ENCODE assay signal across 27 cellular contexts in the genomic region with DNA sequence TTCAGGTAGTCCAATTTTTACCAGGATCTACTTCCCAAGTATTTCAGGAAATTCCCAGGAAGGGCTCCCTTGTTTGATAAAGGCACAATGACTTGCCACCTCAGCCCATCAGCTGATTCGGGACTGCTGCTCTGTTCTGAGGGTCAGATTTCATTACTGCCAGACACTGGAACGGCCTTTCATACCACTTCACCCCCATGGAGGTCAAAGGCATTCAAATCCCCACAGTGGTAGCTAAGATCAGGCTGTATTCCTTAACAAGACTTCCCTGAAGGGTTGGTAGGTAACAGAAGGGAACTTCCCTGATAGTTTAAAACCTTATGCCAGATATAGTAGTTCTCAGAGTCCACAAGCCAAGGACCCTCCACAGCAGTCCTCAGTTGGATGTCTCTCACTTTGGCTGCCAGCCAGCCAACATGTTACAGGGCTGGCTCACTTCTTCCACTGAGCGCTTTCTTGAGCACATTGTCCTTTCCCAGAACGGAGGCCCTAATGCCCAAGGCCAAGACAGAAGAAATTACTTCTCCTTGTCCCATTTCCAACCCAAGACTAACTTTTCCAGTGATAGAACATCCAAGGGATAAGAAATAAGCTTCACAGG. TPM values are rescaled to one million over a fixed set of nuclear protein-coding genes. Genes with fewer than 3 reads are reported as not detected.
DNase-seq lines count a peak whose midpoint lies in the region; ATAC-seq and TF ChIP-seq lines count a peak whose summit lies in the region.
"Had no signal": no experiment of that assay in that cellular context is flagged by ENCODE, and none has a peak within 500 bp of the region (broad histone marks: within the 10 kb centered on the region; RNA-seq: fewer than 3 reads in every experiment).

No MANE protein-coding gene starts in this region.

- no peaks in the 10 kb centered on the region for H3K27me3 Mint-ChIP-seq in activated CD8-positive, alpha-beta T cell treated with anti-CD3 and anti-CD28 coated beads for 36 hours
- peaks cover 3% of the 10 kb centered on the region for H3K27me3 Mint-ChIP-seq in activated CD8-positive, alpha-beta T cell treated with anti-CD3 and anti-CD28 coated beads, Interleukin-2, amount 10 ng/mL, durations not matched to agents 7 days and 5 days (ENCODE audit: low read depth)
- H3K27me3 Mint-ChIP-seq in Calu3 (ENCODE audit: unreplicated experiment) = no peaks in the 10 kb centered on the region
- H3K27me3 Mint-ChIP-seq: activated B cell treated with CpG ODN at 0.5 μM for 24 hours; activated CD4-positive, alpha-beta memory T cell treated with anti-CD3 and anti-CD28 coated beads for 36 hours had no signal

- no peak overlapping the region for H3K27ac Mint-ChIP-seq in activated CD8-positive, alpha-beta T cell treated with anti-CD3 and anti-CD28 coated beads for 36 hours
- H3K27ac Mint-ChIP-seq in activated CD8-positive, alpha-beta T cell treated with anti-CD3 and anti-CD28 coated beads, Interleukin-2, amount 10 ng/mL, durations not matched to agents 7 days and 5 days = no peak overlapping the region
- no peak overlapping the region for H3K27ac Mint-ChIP-seq in Calu3 (ENCODE audit: unreplicated experiment)
- H3K27ac Mint-ChIP-seq: activated B cell treated with CpG ODN at 0.5 μM for 24 hours, CD14-positive monocyte had no signal

- no peak overlapping the region for H3K4me2 ChIP-seq in Karpas-422 (ENCODE audit: low read depth, low read length, poor library complexity, severe bottlenecking)
- no peak overlapping the region for H3K4me2 ChIP-seq in smooth muscle cell

- H3K9me2 ChIP-seq in Karpas-422 (replicated peaks; ENCODE audit: insufficient read depth, low read length) = no peaks in the 10 kb centered on the region

- no peak for ATAC-seq in activated CD8-positive, alpha-beta T cell treated with anti-CD3 and anti-CD28 coated beads for 36 hours
- ATAC-seq in activated CD8-positive, alpha-beta T cell treated with anti-CD3 and anti-CD28 coated beads, Interleukin-2, amount 10 ng/mL, durations not matched to agents 7 days and 5 days = no peak
- no peak for ATAC-seq in GM19324 (IDR thresholded peaks at IDR 0.05; ENCODE audit: low FRiP score, unreplicated experiment)
- ATAC-seq: GM12878; Right ventricle myocardium inferior; stimulated activated effector memory CD8-positive, alpha-beta T cell treated with anti-CD3 and anti-CD28 coated beads, Interleukin-12 subunit alpha, Interleukin-12 subunit beta, amount 100 ng/mL, for 72 hours had no signal

- no peaks in the 10 kb centered on the region for H3K9me3 Mint-ChIP-seq in activated CD8-positive, alpha-beta T cell treated with anti-CD3 and anti-CD28 coated beads for 36 hours
- no peaks in the 10 kb centered on the region for H3K9me3 Mint-ChIP-seq in activated CD8-positive, alpha-beta T cell treated with anti-CD3 and anti-CD28 coated beads, Interleukin-2, amount 10 ng/mL, durations not matched to agents 7 days and 5 days (ENCODE audit: insufficient read depth)
- H3K9me3 Mint-ChIP-seq in Calu3 (ENCODE audit: low read depth, unreplicated experiment) = peaks cover 2% of the 10 kb centered on the region
- H3K9me3 Mint-ChIP-seq: activated B cell treated with CpG ODN at 0.5 μM for 24 hours; activated CD4-positive, alpha-beta memory T cell treated with anti-CD3 and anti-CD28 coated beads for 36 hours; CD14-positive monocyte; neural crest cell; stimulated activated effector memory CD8-positive, alpha-beta T cell treated with anti-CD3 and anti-CD28 coated beads, Interleukin-12 subunit alpha, Interleukin-12 subunit beta, amount 100 ng/mL, for 72 hours had no signal

- no peaks in the 10 kb centered on the region for H3K36me3 Mint-ChIP-seq in activated CD8-positive, alpha-beta T cell treated with anti-CD3 and anti-CD28 coated beads for 36 hours (ENCODE audit: low read depth)
- no peaks in the 10 kb centered on the region for H3K36me3 Mint-ChIP-seq in activated CD8-positive, alpha-beta T cell treated with anti-CD3 and anti-CD28 coated beads, Interleukin-2, amount 10 ng/mL, durations not matched to agents 7 days and 5 days (ENCODE audit: low read depth)
- H3K36me3 Mint-ChIP-seq in Calu3 (ENCODE audit: insufficient read depth, unreplicated experiment) = no peaks in the 10 kb centered on the region
- H3K36me3 Mint-ChIP-seq: activated CD4-positive, alpha-beta memory T cell treated with anti-CD3 and anti-CD28 coated beads for 36 hours; CD14-positive monocyte had no signal

- H3K36me3 ChIP-seq in Karpas-422 (ENCODE audit: insufficient read depth, low read length) = no peaks in the 10 kb centered on the region
- no peaks in the 10 kb centered on the region for H3K36me3 ChIP-seq in smooth muscle cell (ENCODE audit: low read depth)
- H3K36me3 ChIP-seq: adrenal gland, cardiac muscle cell, suprapubic skin, vagina had no signal

- H4K20me1 ChIP-seq in Karpas-422 (ENCODE audit: insufficient read depth, low read depth, low read length) (no peaks in the 10 kb centered on the region), smooth muscle cell (ENCODE audit: low read depth) (no peaks in the 10 kb centered on the region)

- TF ChIP-seq CTCF in activated CD8-positive, alpha-beta T cell treated with anti-CD3 and anti-CD28 coated beads for 36 hours (IDR thresholded peaks at IDR 0.05) = no peak
- TF ChIP-seq CTCF in smooth muscle cell (IDR thresholded peaks at IDR 0.05; ENCODE audit: borderline replicate concordance, insufficient read depth, poor library complexity, severe bottlenecking) = no peak
- TF ChIP-seq CTCF in Calu3 (IDR thresholded peaks at IDR 0.05; ENCODE audit: unreplicated experiment) = no peak

- CTCF ChIA-PET in activated CD8-positive, alpha-beta T cell treated with anti-CD3 and anti-CD28 coated beads for 36 hours (lab: Charles Lee) = interaction anchor here (0.8 kb wide), 1 partner anchor 10 kb away, joined by 3 read pairs; no protein-coding TSS in a partner anchor
- CTCF ChIA-PET in activated CD8-positive, alpha-beta T cell treated with anti-CD3 and anti-CD28 coated beads, Interleukin-2, amount 10 ng/mL, durations not matched to agents 7 days and 5 days (lab: Charles Lee) = interaction anchor here (1.0 to 1.4 kb wide), 2 partner anchors 10 to 107 kb away, joined by 3 to 6 read pairs; no protein-coding TSS in a partner anchor
- CTCF ChIA-PET in Calu3 (lab: Charles Lee) = no interaction called here

- H3F3A ChIP-seq in smooth muscle cell (ENCODE audit: low read depth) = peaks cover 3% of the 10 kb centered on the region

- H3K9ac ChIP-seq in Karpas-422 (ENCODE audit: low read length) = no peak overlapping the region
- H3K9ac ChIP-seq in smooth muscle cell (ENCODE audit: low read depth) = no peak overlapping the region

- no peak overlapping the region for H2AFZ ChIP-seq in Karpas-422 (ENCODE audit: low read length)
- H2AFZ ChIP-seq in smooth muscle cell (ENCODE audit: low read depth) = no peak overlapping the region

- H3K79me2 ChIP-seq in Karpas-422 (ENCODE audit: low read length) = no peaks in the 10 kb centered on the region
- no peaks in the 10 kb centered on the region for H3K79me2 ChIP-seq in smooth muscle cell (ENCODE audit: low read depth)

- POLR2A ChIA-PET in activated CD8-positive, alpha-beta T cell treated with anti-CD3 and anti-CD28 coated beads for 36 hours (lab: Charles Lee) = no interaction called here
- POLR2A ChIA-PET in activated CD8-positive, alpha-beta T cell treated with anti-CD3 and anti-CD28 coated beads, Interleukin-2, amount 10 ng/mL, durations not matched to agents 7 days and 5 days (lab: Charles Lee) = no interaction called here

- H3K27ac ChIP-seq in Karpas-422 (ENCODE audit: low read length) (no peak overlapping the region), smooth muscle cell (ENCODE audit: low read depth) (peak overlapping the region; percentile 97)
- H3K27ac ChIP-seq: cardiac muscle cell, HL-60, suprapubic skin, vagina had no signal

- H3K4me3 ChIP-seq in Karpas-422 (ENCODE audit: low read length) = no peak overlapping the region
- H3K4me3 ChIP-seq in smooth muscle cell = no peak overlapping the region
- H3K4me3 ChIP-seq: adrenal gland, cardiac muscle cell, GM12878, suprapubic skin, vagina had no signal

- H3K27me3 ChIP-seq in Karpas-422 (ENCODE audit: low read length) (no peaks in the 10 kb centered on the region), smooth muscle cell (ENCODE audit: low read depth) (no peaks in the 10 kb centered on the region)
- H3K27me3 ChIP-seq: adrenal gland, cardiac muscle cell, suprapubic skin, vagina had no signal

- intact Hi-C loops in activated CD8-positive, alpha-beta T cell treated with anti-CD3 and anti-CD28 coated beads for 36 hours (cut with micrococcal nuclease) = loop anchor here (5.0 kb wide), 1 partner anchor 48 kb away; no protein-coding TSS in a partner anchor
- intact Hi-C loops in Calu3 (cut with micrococcal nuclease; ENCODE audit: unreplicated experiment) = no loop called here

- H3K4me1 ChIP-seq in Karpas-422 (ENCODE audit: low read length) = no peaks in the 10 kb centered on the region
- H3K4me1 ChIP-seq in smooth muscle cell (ENCODE audit: low read depth) = peaks cover 8% of the 10 kb centered on the region
- H3K4me1 ChIP-seq: vagina had no signal

- peak; percentile 13 for DNase-seq in activated CD8-positive, alpha-beta T cell treated with anti-CD3 and anti-CD28 coated beads for 36 hours
- DNase-seq in activated CD8-positive, alpha-beta T cell treated with anti-CD3 and anti-CD28 coated beads, Interleukin-2, amount 10 ng/mL, durations not matched to agents 7 days and 5 days = no peak
- peak; percentile 26 for DNase-seq in Karpas-422
- peak; percentile 10 for DNase-seq in dermis blood vessel endothelial cell
- no peak for DNase-seq in smooth muscle cell (lab: John Stamatoyannopoulos, UW; ENCODE audit: unreplicated experiment)
- no peak for DNase-seq in H4 (ENCODE audit: low spot score)
- no peak for DNase-seq in Calu3
- DNase-seq: activated B cell treated with CpG ODN at 0.5 μM for 24 hours; activated CD4-positive, alpha-beta memory T cell treated with anti-CD3 and anti-CD28 coated beads for 36 hours; activated effector memory CD4-positive, alpha-beta T cell treated with anti-CD3 and anti-CD28 coated beads, Interleukin-2, amount 50 U/mL, for 16 hours; activated T-cell treated with anti-CD3 and anti-CD28 coated beads for 4 hours; DMS153; erythroblast; NCI-H2107; NCI-H526 treated with DMSO at 0.1 percent for 48 hours; T1000 had no signal

- peaks cover 43% of the 10 kb centered on the region for H3K4me1 Mint-ChIP-seq in activated CD8-positive, alpha-beta T cell treated with anti-CD3 and anti-CD28 coated beads for 36 hours (ENCODE audit: low read depth)
- H3K4me1 Mint-ChIP-seq in activated CD8-positive, alpha-beta T cell treated with anti-CD3 and anti-CD28 coated beads, Interleukin-2, amount 10 ng/mL, durations not matched to agents 7 days and 5 days (ENCODE audit: low read depth) = peaks cover 3% of the 10 kb centered on the region
- peaks cover 28% of the 10 kb centered on the region for H3K4me1 Mint-ChIP-seq in Calu3 (ENCODE audit: low read depth, unreplicated experiment)
- H3K4me1 Mint-ChIP-seq: activated B cell treated with CpG ODN at 0.5 μM for 24 hours had no signal

- no peak overlapping the region for H3K4me3 Mint-ChIP-seq in activated CD8-positive, alpha-beta T cell treated with anti-CD3 and anti-CD28 coated beads for 36 hours
- no peak overlapping the region for H3K4me3 Mint-ChIP-seq in activated CD8-positive, alpha-beta T cell treated with anti-CD3 and anti-CD28 coated beads, Interleukin-2, amount 10 ng/mL, durations not matched to agents 7 days and 5 days
- no peak overlapping the region for H3K4me3 Mint-ChIP-seq in Calu3 (ENCODE audit: low read depth, unreplicated experiment)
- H3K4me3 Mint-ChIP-seq: activated B cell treated with CpG ODN at 0.5 μM for 24 hours; activated CD4-positive, alpha-beta memory T cell treated with anti-CD3 and anti-CD28 coated beads for 36 hours; CD14-positive monocyte; neural crest cell had no signal

- no TSS peak for BruUV-seq in Calu3 (replicated peaks; lab: Mats Ljungman, UMichigan)

- no peaks in the 10 kb centered on the region for H3K9me3 ChIP-seq in Karpas-422 (ENCODE audit: low read length)
- H3K9me3 ChIP-seq in smooth muscle cell (replicated peaks; ENCODE audit: low read depth) = no peaks in the 10 kb centered on the region
- H3K9me3 ChIP-seq: adrenal gland, suprapubic skin, vagina had no signal

- 62% methylated on average over 4 of the region's 4 CpGs for WGBS in smooth muscle cell (ENCODE audit: low lambda C conversion rate)

RNA-seq across cellular contexts. Expression of a gene that starts 39.9 kb away (rescaled TPM):
- 100 to 1,000 TPM; 218 to 227 TPM for total RNA-seq in activated CD8-positive, alpha-beta T cell treated with anti-CD3 and anti-CD28 coated beads for 36 hours
- 100 to 1,000 TPM; 162 to 193 TPM for total RNA-seq in activated CD8-positive, alpha-beta T cell treated with anti-CD3 and anti-CD28 coated beads, Interleukin-2, amount 10 ng/mL, durations not matched to agents 7 days and 5 days
- 159 and 283 TPM in 2 replicates for total RNA-seq in Karpas-422 (2014; rRNA removed; shearing (Covaris generic); ENCODE audit: low replicate concordance)
- total RNA-seq in dermis blood vessel endothelial cell (250 and 284 TPM in 2 replicates), smooth muscle cell (454 and 515 TPM in 2 replicates), Calu3 (2022) (110 and 115 TPM in 2 replicates)
- polyA plus RNA-seq in smooth muscle cell = 76.2 and 114 TPM in 2 replicates
- total RNA-seq in H4 (2014; rRNA removed; shearing (Covaris generic)) = 39.0 and 40.2 TPM in 2 replicates

Comparison
In these comparisons a context has a peak if more than half of its experiments do, and no peak if none do; other contexts are left out.
1. DNase-seq: peak in activated CD8-positive, alpha-beta T cell treated with anti-CD3 and anti-CD28 coated beads for 36 hours (single experiment), Karpas-422 (single experiment) and dermis blood vessel endothelial cell (single experiment); none in activated CD8-positive, alpha-beta T cell treated with anti-CD3 and anti-CD28 coated beads, Interleukin-2, amount 10 ng/mL, durations not matched to agents 7 days and 5 days (single experiment), smooth muscle cell (single experiment), H4 (single experiment) and Calu3 (single experiment).